In genomic region chr5:151048526-151048925, GRCh38 we compare ENCODE assay signal across 9 cellular contexts.
DNase-seq lines count a peak whose midpoint lies in the region; TF ChIP-seq lines count a peak whose summit lies in the region.
"Had no signal": no experiment of that assay in that cellular context is flagged by ENCODE, and none has a peak within 500 bp of the region (broad histone marks: within the 10 kb centered on the region; RNA-seq: fewer than 3 reads in every experiment).

No MANE protein-coding gene starts in this region.

- no peak overlapping the region for H3K4me2 ChIP-seq in OCI-LY3 (ENCODE audit: low read length)
- no peak overlapping the region for H3K4me2 ChIP-seq in parathyroid adenoma (ENCODE audit: low read length)

- H3K36me3 ChIP-seq in GM06990 (ENCODE audit: control insufficient read depth, insufficient read depth, low read length) (peaks cover 53% of the 10 kb centered on the region), OCI-LY3 (replicated peaks; ENCODE audit: low read depth, low read length) (peaks cover 63% of the 10 kb centered on the region), parathyroid adenoma (ENCODE audit: control insufficient read depth, insufficient read depth, low read length) (no peaks in the 10 kb centered on the region)

- H4K20me1 ChIP-seq in OCI-LY3 (ENCODE audit: insufficient read depth, low read length): peaks cover 42% of the 10 kb centered on the region

- H3K27me3 ChIP-seq in GM06990 (replicated peaks; ENCODE audit: control insufficient read depth, insufficient read depth, low read length) (no peaks in the 10 kb centered on the region), OCI-LY3 (ENCODE audit: low read depth, low read length) (no peaks in the 10 kb centered on the region), parathyroid adenoma (ENCODE audit: control insufficient read depth, insufficient read depth, low read length) (no peaks in the 10 kb centered on the region)

- no peaks in the 10 kb centered on the region for H3K9me3 ChIP-seq in OCI-LY3 (ENCODE audit: insufficient read depth, low read length)
- H3K9me3 ChIP-seq in parathyroid adenoma (ENCODE audit: control insufficient read depth, low read length): no peaks in the 10 kb centered on the region

- peak; percentile 24 for TF ChIP-seq CTCF in GM06990 (IDR thresholded peaks at IDR 0.05; ENCODE audit: insufficient read depth, low read length, poor library complexity, severe bottlenecking)
- peak; percentile 23 for TF ChIP-seq CTCF in OCI-LY3 (IDR thresholded peaks at IDR 0.05; ENCODE audit: low read depth, low read length)
- peak; percentile 65 for TF ChIP-seq CTCF in choroid plexus epithelial cell (conservative IDR thresholded peaks at IDR 0.05; ENCODE audit: low read depth, low read length)
- TF ChIP-seq CTCF in parathyroid adenoma (IDR thresholded peaks at IDR 0.05): peak; percentile 17

- no peak overlapping the region for H3K27ac ChIP-seq in OCI-LY3 (ENCODE audit: low read length)
- no peak overlapping the region for H3K27ac ChIP-seq in parathyroid adenoma

- H3K9ac ChIP-seq in OCI-LY3 (ENCODE audit: low read length) (no peak overlapping the region), parathyroid adenoma (no peak overlapping the region)

- no peak overlapping the region for H3K4me3 ChIP-seq in GM06990 (replicated peaks; ENCODE audit: low read depth, low read length)
- no peak overlapping the region for H3K4me3 ChIP-seq in OCI-LY3 (ENCODE audit: low read length)
- no peak overlapping the region for H3K4me3 ChIP-seq in choroid plexus epithelial cell (ENCODE audit: low read depth, low read length)
- no peak overlapping the region for H3K4me3 ChIP-seq in parathyroid adenoma (ENCODE audit: low read depth, low read length)

- DNase-seq in GM06990 (ENCODE audit: extremely low read depth, insufficient read length) (no peak), choroid plexus epithelial cell (ENCODE audit: low read depth) (no peak), NCI-H1105 (lab: John Stamatoyannopoulos, UW) (no peak), C1 segment of cervical spinal cord (lab: John Stamatoyannopoulos, UW) (no peak), T1000 (lab: John Stamatoyannopoulos, UW) (no peak)
- DNase-seq: GF-D8, NCI-H524 treated with DMSO at 0.1 percent for 48 hours had no signal

- H3K79me2 ChIP-seq in OCI-LY3 (ENCODE audit: low read length): peaks cover 3% of the 10 kb centered on the region; the same call in 1 of the 2 replicates
- peaks cover 20% of the 10 kb centered on the region for H3K79me2 ChIP-seq in parathyroid adenoma

- H3K4me1 ChIP-seq in OCI-LY3 (ENCODE audit: low read length): 0 out of 2 replicates have a peak, but pooled peaks cover 4% of the 10 kb centered on the region
- H3K4me1 ChIP-seq in parathyroid adenoma: no peaks in the 10 kb centered on the region

- no peak overlapping the region for H2AFZ ChIP-seq in OCI-LY3 (ENCODE audit: low read depth, low read length)
- H2AFZ ChIP-seq in parathyroid adenoma: no peak overlapping the region
